ENCODE assay signal across 25 cellular contexts in genomic region chr11:123206671-123207421, GRCh38. TPM values are rescaled to one million over a fixed set of nuclear protein-coding genes. Genes with fewer than 3 reads are reported as not detected.
DNase-seq lines count a peak whose midpoint lies in the region; ATAC-seq, FAIRE-seq and TF ChIP-seq lines count a peak whose summit lies in the region.
"Had no signal": no experiment of that assay in that cellular context is flagged by ENCODE, and none has a peak within 500 bp of the region (broad histone marks: within the 10 kb centered on the region; RNA-seq: fewer than 3 reads in every experiment).

No MANE protein-coding gene starts in this region.

- H3K4me3 ChIP-seq in H1 (ENCODE audit: extremely low read depth in 1 of 4, insufficient read depth in 2 of 4, low read depth in 3 of 4, low read length in 4 of 4) (no peak overlapping the region), foreskin fibroblast (ENCODE audit: low read depth in 1 of 2, low read length in 2 of 2) (no peak overlapping the region), ascending aorta (no peak overlapping the region)
- H3K4me3 ChIP-seq: dorsolateral prefrontal cortex, esophagus squamous epithelium, ovary had no signal

- TF ChIP-seq RAD21 in H1 (IDR thresholded peaks at IDR 0.05 in 1 of 2, conservative IDR thresholded peaks at IDR 0.05 in 1 of 2; ENCODE audit: low read depth in 2 of 2, low read length in 2 of 2), result no peak

- H3K36me3 ChIP-seq in H1 (ENCODE audit: control insufficient read depth in 2 of 4, insufficient read depth in 4 of 4, low read length in 3 of 4) (no peaks in the 10 kb centered on the region), ascending aorta (no peaks in the 10 kb centered on the region)
- H3K36me3 ChIP-seq: BE2C, esophagus squamous epithelium, ovary had no signal

- H4K5ac ChIP-seq in H1 (ENCODE audit: insufficient read length, low read depth, low read length), result no peak overlapping the region

- H3K27ac Mint-ChIP-seq in nephron progenitor cell (peak overlapping the region; percentile 75), type B pancreatic cell (peak overlapping the region; percentile 66)
- H3K27ac Mint-ChIP-seq: activated naive CD4-positive, alpha-beta T cell treated with anti-CD3 and anti-CD28 coated beads, Interleukin-2, amount 50 U/mL, for 24 hours had no signal

- H2BK20ac ChIP-seq in H1 (ENCODE audit: low read length), result no peak overlapping the region

- H3K27me3 ChIP-seq in H1 (replicated peaks in 1 of 4; ENCODE audit: control insufficient read depth in 3 of 4, extremely low read depth in 1 of 4, insufficient read depth in 3 of 4, low read length in 3 of 4) (no peaks in the 10 kb centered on the region; a peak in 2 of 7 replicates), ascending aorta (no peaks in the 10 kb centered on the region)
- H3K27me3 ChIP-seq: BE2C, ovary had no signal

- H3K4me1 ChIP-seq in H1 (replicated peaks in 1 of 4; ENCODE audit: control insufficient read depth in 3 of 4, insufficient read depth in 4 of 4, low read length in 3 of 4) (peaks cover 0 to 11% (median 5%) of the 10 kb centered on the region in 4 experiments; a peak in 5 of 7 replicates), ascending aorta (no peaks in the 10 kb centered on the region)

- no peak overlapping the region for H2BK15ac ChIP-seq in H1 (ENCODE audit: low read length)

- H3K4me1 Mint-ChIP-seq in nephron progenitor cell, result peaks cover 82% of the 10 kb centered on the region
- peaks cover 52% of the 10 kb centered on the region for H3K4me1 Mint-ChIP-seq in type B pancreatic cell (ENCODE audit: unreplicated experiment)
- H3K4me1 Mint-ChIP-seq: activated naive CD4-positive, alpha-beta T cell treated with anti-CD3 and anti-CD28 coated beads, Interleukin-2, amount 50 U/mL, for 24 hours had no signal

- DNase-seq in NCI-H2196 (lab: John Stamatoyannopoulos, UW; ENCODE audit: unreplicated experiment) (peak; percentile 6), NCI-H2196 treated with DMSO at 0.1 percent for 48 hours (lab: John Stamatoyannopoulos, UW; ENCODE audit: unreplicated experiment) (no peak), H1 (ENCODE audit: low read depth in 1 of 2, low spot score in 2 of 2) (no peak), nephron progenitor cell (peak; percentile 30), type B pancreatic cell (ENCODE audit: extremely low spot score, unreplicated experiment) (no peak), foreskin fibroblast (no peak), ascending aorta (ENCODE audit: low spot score in 2 of 2) (no peak), left colon (no peak)
- DNase-seq: 8988T; activated CD4-positive, alpha-beta T cell treated with anti-CD3 and anti-CD28 coated beads, Interleukin-2, amount 50 U/mL, for 48 hours; activated T-cell treated with anti-CD3 and anti-CD28 coated beads, Interleukin-2, amount 50 U/mL, for 1 hour; BE2C; dorsolateral prefrontal cortex; esophagus squamous epithelium; GOT3; Karpas-422; midbrain; NCI-H1436; ovary; stimulated activated CD4-positive, alpha-beta T cell treated with anti-CD3 and anti-CD28 coated beads, Interleukin-4, amount 100 ng/mL, for 24 hours; stimulated activated CD8-positive, alpha-beta memory T cell treated with anti-CD3 and anti-CD28 coated beads, Interleukin-4, amount 100 ng/mL, for 48 hours had no signal

- no peak for TF ChIP-seq EP300 in H1 (IDR thresholded peaks at IDR 0.05; ENCODE audit: borderline replicate concordance in 1 of 2, low read depth in 2 of 2, low read length in 2 of 2)

- intact Hi-C loops in ascending aorta (cut with DNase I), result no loop called here
- intact Hi-C loops in left colon (cut with DNase I, micrococcal nuclease), result no loop called here

- 0 out of 4 replicates have a peak overlapping the region, but pooled peaks of 1 of the 2 experiments have one; percentile 11 for H3K4me2 ChIP-seq in H1 (ENCODE audit: insufficient read depth in 1 of 2, low read depth in 2 of 2, low read length in 2 of 2)

- no peaks in the 10 kb centered on the region for H3K79me2 ChIP-seq in H1 (ENCODE audit: control insufficient read depth in 1 of 2, insufficient read depth in 2 of 2, low read length in 2 of 2)

- no peak overlapping the region for H4K8ac ChIP-seq in H1 (ENCODE audit: extremely low read depth, insufficient read depth, low read length)

- H4K91ac ChIP-seq in H1 (replicated peaks; ENCODE audit: insufficient read length, low read length), result no peak overlapping the region

- H3K79me1 ChIP-seq in H1 (ENCODE audit: low read depth, low read length), result no peaks in the 10 kb centered on the region

- no peak overlapping the region for H2AK5ac ChIP-seq in H1 (ENCODE audit: low read depth, low read length)

- no peak for ATAC-seq in left colon

- H3K27ac ChIP-seq in H1 (ENCODE audit: low read depth, low read length), result no peak overlapping the region; the same call in 1 of the 2 replicates
- no peak overlapping the region for H3K27ac ChIP-seq in ascending aorta
- H3K27ac ChIP-seq: dorsolateral prefrontal cortex, esophagus squamous epithelium, HL-60, ovary, RWPE1 had no signal

- CTCF ChIA-PET in H1 (lab: Charles Lee; ENCODE audit: partially characterized antibody), result interaction anchor here (1.3 kb wide), 1 partner anchor 18 kb away, joined by 3 read pairs; no protein-coding TSS in a partner anchor

- 83% methylated on average over 11 of the region's 11 CpGs; no CpG with 5 or more reads in 1 of the 2 experiments for WGBS in H1 (ENCODE audit: extremely low coverage in 1 of 2, insufficient coverage in 1 of 2, insufficient read length in 1 of 2, insufficient replicate concordance in 2 of 2, low coverage in 1 of 2, low lambda C conversion rate in 2 of 2, missing lambda C conversion rate in 1 of 2), 2 experiments

- H3K9ac ChIP-seq in H1 (replicated peaks in 1 of 4; ENCODE audit: extremely low read depth in 1 of 4, low read depth in 3 of 4, low read length in 3 of 4), result no peak overlapping the region

- POLR2A ChIA-PET in H1 (lab: Charles Lee; ENCODE audit: partially characterized antibody), result interaction anchor here (0.9 kb wide), 1 partner anchor 28 kb away, joined by 3 read pairs; no protein-coding TSS in a partner anchor

- no peak overlapping the region for H2BK5ac ChIP-seq in H1 (ENCODE audit: low read depth, low read length)

- H3K4me3 Mint-ChIP-seq in nephron progenitor cell, result peak overlapping the region; percentile 10
- peak overlapping the region; percentile 5 for H3K4me3 Mint-ChIP-seq in type B pancreatic cell
- H3K4me3 Mint-ChIP-seq: activated naive CD4-positive, alpha-beta T cell treated with anti-CD3 and anti-CD28 coated beads, Interleukin-2, amount 50 U/mL, for 24 hours had no signal

- 0 out of 3 replicates have a peak, but pooled peaks of 1 of the 2 experiments have one; percentile 25 for TF ChIP-seq POLR2A in H1 (IDR thresholded peaks at IDR 0.05; ENCODE audit: control extremely low read depth in 1 of 2, low read depth in 2 of 2, low read length in 2 of 2)

- H3K27me3 Mint-ChIP-seq in nephron progenitor cell (ENCODE audit: low read depth, poor library complexity) (peaks cover 4% of the 10 kb centered on the region), type B pancreatic cell (peaks cover 19% of the 10 kb centered on the region)

- no peaks in the 10 kb centered on the region for H3K9me3 Mint-ChIP-seq in nephron progenitor cell
- no peaks in the 10 kb centered on the region for H3K9me3 Mint-ChIP-seq in type B pancreatic cell
- H3K9me3 Mint-ChIP-seq: activated naive CD4-positive, alpha-beta T cell treated with anti-CD3 and anti-CD28 coated beads, Interleukin-2, amount 50 U/mL, for 24 hours had no signal

- no peak overlapping the region for H3K4ac ChIP-seq in H1 (replicated peaks; ENCODE audit: insufficient read length, low read depth, low read length)

- H3K36me3 Mint-ChIP-seq in nephron progenitor cell (ENCODE audit: low read depth) (no peaks in the 10 kb centered on the region), type B pancreatic cell (no peaks in the 10 kb centered on the region)
- H3K36me3 Mint-ChIP-seq: activated naive CD4-positive, alpha-beta T cell treated with anti-CD3 and anti-CD28 coated beads, Interleukin-2, amount 50 U/mL, for 24 hours had no signal

- H3K9me3 ChIP-seq in H1 (ENCODE audit: insufficient read depth in 2 of 2, low read depth in 1 of 2, low read length in 1 of 2), result no peaks in the 10 kb centered on the region
- H3K9me3 ChIP-seq in ascending aorta, result no peaks in the 10 kb centered on the region
- H3K9me3 ChIP-seq: BE2C, esophagus squamous epithelium, ovary had no signal

- no peak overlapping the region for H2BK120ac ChIP-seq in H1 (replicated peaks; ENCODE audit: low read depth, low read length)

- H3K56ac ChIP-seq in H1 (replicated peaks; ENCODE audit: insufficient read length, low read depth, low read length), result no peak overlapping the region

- TF ChIP-seq CTCF in H1 (IDR thresholded peaks at IDR 0.05; ENCODE audit: control extremely low read depth in 1 of 3, insufficient read depth in 1 of 3, low read depth in 1 of 3, low read length in 3 of 3), result no peak
- TF ChIP-seq CTCF in nephron progenitor cell (IDR thresholded peaks at IDR 0.05), result no peak
- no peak for TF ChIP-seq CTCF in type B pancreatic cell (conservative IDR thresholded peaks at IDR 0.05)
- no peak for TF ChIP-seq CTCF in foreskin fibroblast (IDR thresholded peaks at IDR 0.05; ENCODE audit: low read depth, low read length)
- no peak for TF ChIP-seq CTCF in ascending aorta (IDR thresholded peaks at IDR 0.05)

- H3K23me2 ChIP-seq in H1 (ENCODE audit: low read depth, low read length), result no peaks in the 10 kb centered on the region

- H3K18ac ChIP-seq in H1 (ENCODE audit: extremely low read depth, low read length), result no peak overlapping the region

- no peaks in the 10 kb centered on the region for H4K20me1 ChIP-seq in H1 (replicated peaks in 1 of 2; ENCODE audit: control insufficient read depth in 1 of 2, insufficient read depth in 2 of 2, low read length in 2 of 2)

- peak overlapping the region; percentile 62 for H2BK12ac ChIP-seq in H1 (ENCODE audit: low read depth, low read length)

- H2AFZ ChIP-seq in H1 (ENCODE audit: low read length), result no peak overlapping the region

- FAIRE-seq in H1 (lab: Jason Lieb, UNC), result peak; percentile 60
- FAIRE-seq: keratinocyte had no signal

- H3K23ac ChIP-seq in H1 (ENCODE audit: insufficient read length), result no peak overlapping the region

- H3K14ac ChIP-seq in H1 (ENCODE audit: insufficient read length), result no peak overlapping the region

RNA-seq across cellular contexts. Expression of gene CLMP, which starts 11.8 kb away (rescaled TPM):
- 20.8 and 24.1 TPM in 2 replicates for total RNA-seq in H1 (2021; fragmentation: NEBNext Ultra II Directional; extraction: Animal tissue kit (Norgen Biotek cat#: 25700))
- polyA plus RNA-seq in H1 (2011; rRNA removed), result 9.9 and 11.5 TPM in 2 replicates
- 15.4 TPM for polyA plus RNA-seq in H1 (2011; cell fraction: cytosol; rRNA removed)
- polyA plus RNA-seq in H1 (2011; cell fraction: nucleus; rRNA removed), result 16.9 TPM
- polyA plus RNA-seq in H1 (2012, experiment 1 of 2), result 10.4 to 16.3 TPM (median 14.3 TPM) in 4 replicates
- polyA plus RNA-seq in H1 (2012, experiment 2 of 2), result 2.0 TPM
- 15.4 TPM for polyA plus RNA-seq in H1 (2013, experiment 1 of 2)
- polyA plus RNA-seq in H1 (2013, experiment 2 of 2), result 16.5 TPM
- polyA minus RNA-seq in H1 (2011; rRNA and poly(A)+ RNA removed), result 58.8 and 90.8 TPM in 2 replicates
- polyA minus RNA-seq in H1 (2011; cell fraction: cytosol; rRNA and poly(A)+ RNA removed), result 13.3 TPM
- polyA minus RNA-seq in H1 (2011; cell fraction: nucleus; rRNA and poly(A)+ RNA removed), result 17.5 TPM
- total RNA-seq in type B pancreatic cell (ENCODE audit: low replicate concordance), result 3.6 and 65.7 TPM in 2 replicates
- total RNA-seq in ascending aorta, result 70.6 TPM
- 10 to 100 TPM in 1 of 2 donors, 1 to 10 TPM in 1; 6.7 to 13.2 TPM for total RNA-seq in left colon

Comparison
In these comparisons a context has a peak if more than half of its experiments do, and no peak if none do; other contexts are left out.
1. DNase-seq: peak in NCI-H2196 (single experiment) and nephron progenitor cell (single experiment); none in NCI-H2196 treated with DMSO at 0.1 percent for 48 hours (single experiment), H1 (0 of 2), type B pancreatic cell (single experiment), foreskin fibroblast (0 of 2), ascending aorta (0 of 2) and left colon (0 of 2).